19 cellular contexts compared by ENCODE assay signal in the genomic region with DNA sequence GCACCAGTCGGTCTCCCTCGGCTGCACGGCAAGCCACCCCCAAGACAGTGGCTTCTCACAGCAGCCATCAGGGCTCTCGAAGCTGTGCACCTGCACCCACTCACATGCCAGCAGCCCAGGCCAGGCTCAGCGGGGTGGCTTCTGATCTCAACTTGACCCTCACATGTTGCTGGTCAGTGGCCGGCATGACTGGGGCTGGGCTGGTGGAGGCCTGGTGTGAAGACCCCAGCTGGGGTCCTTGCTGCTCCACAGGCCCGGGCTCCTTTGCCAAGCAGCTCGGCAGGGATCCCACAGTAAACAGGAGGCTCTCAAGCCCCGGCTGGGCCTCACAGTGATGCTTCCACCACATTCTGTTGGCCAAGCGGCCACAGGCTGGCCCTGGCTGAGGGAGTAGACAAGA.
DNase-seq lines count a peak whose midpoint lies in the region; ATAC-seq and TF ChIP-seq lines count a peak whose summit lies in the region.
"Had no signal": no experiment of that assay in that cellular context is flagged by ENCODE, and none has a peak within 500 bp of the region (broad histone marks: within the 10 kb centered on the region; RNA-seq: fewer than 3 reads in every experiment).

No MANE protein-coding gene starts in this region.

- H3K4me1 ChIP-seq in osteoblast (ENCODE audit: insufficient read depth, low read length) (no peaks in the 10 kb centered on the region), upper lobe of right lung (no peaks in the 10 kb centered on the region)
- H3K4me1 ChIP-seq: BLaER1 had no signal

- no peak for ATAC-seq in upper lobe of right lung

- H3K4me2 ChIP-seq in osteoblast (ENCODE audit: insufficient read depth, low read length) = no peak overlapping the region
- H3K4me2 ChIP-seq: BLaER1, KMS-11, PC-9 had no signal

- CTCF ChIA-PET in activated naive CD4-positive, alpha-beta T cell treated with anti-CD3 and anti-CD28 coated beads, Interleukin-2, amount 10 ng/mL, durations not matched to agents 7 days and 5 days (lab: Charles Lee) = no interaction called here

- H3K4me3 ChIP-seq in coronary artery (no peak overlapping the region), osteoblast (ENCODE audit: insufficient read depth, low read length) (no peak overlapping the region), upper lobe of right lung (no peak overlapping the region)
- H3K4me3 ChIP-seq: BLaER1, PC-9, SK-N-MC had no signal

- no peaks in the 10 kb centered on the region for H3K4me1 Mint-ChIP-seq in activated naive CD4-positive, alpha-beta T cell treated with anti-CD3 and anti-CD28 coated beads, Interleukin-2, amount 10 ng/mL, durations not matched to agents 7 days and 5 days
- H3K4me1 Mint-ChIP-seq: CD4-positive, CD25-positive, alpha-beta regulatory T cell; IgD-negative memory B cell had no signal

- H3K9me3 ChIP-seq in osteoblast (ENCODE audit: low read depth, low read length) (no peaks in the 10 kb centered on the region), upper lobe of right lung (peaks cover 15% of the 10 kb centered on the region)

- H4K20me1 ChIP-seq in osteoblast (ENCODE audit: insufficient read depth, low read length) = no peaks in the 10 kb centered on the region
- H4K20me1 ChIP-seq: BLaER1 had no signal

- no peak for TF ChIP-seq CTCF in coronary artery (IDR thresholded peaks at IDR 0.05)
- no peak for TF ChIP-seq CTCF in osteoblast (IDR thresholded peaks at IDR 0.05; ENCODE audit: extremely low read depth, low read depth, low read length)
- TF ChIP-seq CTCF in upper lobe of right lung (IDR thresholded peaks at IDR 0.05) = no peak

- H3K27me3 ChIP-seq in osteoblast (ENCODE audit: insufficient read depth, low read length) = no peaks in the 10 kb centered on the region
- peaks cover 17% of the 10 kb centered on the region for H3K27me3 ChIP-seq in upper lobe of right lung

- H3K9me3 Mint-ChIP-seq in activated naive CD4-positive, alpha-beta T cell treated with anti-CD3 and anti-CD28 coated beads, Interleukin-2, amount 10 ng/mL, durations not matched to agents 7 days and 5 days = peaks cover 26% of the 10 kb centered on the region

- H3K27me3 Mint-ChIP-seq in activated naive CD4-positive, alpha-beta T cell treated with anti-CD3 and anti-CD28 coated beads, Interleukin-2, amount 10 ng/mL, durations not matched to agents 7 days and 5 days = peaks cover 36% of the 10 kb centered on the region

- H3K36me3 ChIP-seq in osteoblast (ENCODE audit: insufficient read depth, low read length) (no peaks in the 10 kb centered on the region), upper lobe of right lung (no peaks in the 10 kb centered on the region)
- H3K36me3 ChIP-seq: BLaER1 had no signal

- H3K79me2 ChIP-seq in osteoblast (ENCODE audit: insufficient read depth, low read length) = no peaks in the 10 kb centered on the region

- in situ Hi-C loops in G401 (cut with HindIII; ENCODE audit: low sequenced_read_pairs) = no loop called here

- H3K4me3 Mint-ChIP-seq in activated naive CD4-positive, alpha-beta T cell treated with anti-CD3 and anti-CD28 coated beads, Interleukin-2, amount 10 ng/mL, durations not matched to agents 7 days and 5 days = no peak overlapping the region
- H3K4me3 Mint-ChIP-seq: CD4-positive, CD25-positive, alpha-beta regulatory T cell; IgD-negative memory B cell had no signal

- no peak overlapping the region for H3K27ac Mint-ChIP-seq in activated naive CD4-positive, alpha-beta T cell treated with anti-CD3 and anti-CD28 coated beads, Interleukin-2, amount 10 ng/mL, durations not matched to agents 7 days and 5 days
- H3K27ac Mint-ChIP-seq: CD4-positive, CD25-positive, alpha-beta regulatory T cell had no signal

- no peak overlapping the region for H2AFZ ChIP-seq in osteoblast (ENCODE audit: low read length)
- H2AFZ ChIP-seq: PC-9 had no signal

- peak; percentile 60 for DNase-seq in activated effector memory CD4-positive, alpha-beta T cell treated with anti-CD3 and anti-CD28 coated beads, Interleukin-2, amount 50 U/mL, for 16 hours
- DNase-seq in activated effector memory CD4-positive, alpha-beta T cell treated with Interleukin-2 at 50 U/mL for 16 hours = no peak
- peak; percentile 52 for DNase-seq in coronary artery (ENCODE audit: low spot score)
- DNase-seq in osteoblast (ENCODE audit: insufficient read length, low spot score, missing footprints) = peak; percentile 56
- no peak for DNase-seq in activated naive CD4-positive, alpha-beta T cell treated with anti-CD3 and anti-CD28 coated beads, Interleukin-2, amount 10 ng/mL, durations not matched to agents 7 days and 5 days
- DNase-seq in upper lobe of right lung = no peak
- no peak for DNase-seq in G401 (ENCODE audit: low spot score)
- DNase-seq: CD4-positive, CD25-positive, alpha-beta regulatory T cell; MM.1S; NCI-H1694 treated with DMSO at 0.1 percent for 48 hours; NCI-H2081; NCI-H2227 treated with DMSO at 0.1 percent for 48 hours; NCI-H526 treated with DMSO at 0.1 percent for 48 hours; PC-9; SHP77 had no signal

- H3K36me3 Mint-ChIP-seq in activated naive CD4-positive, alpha-beta T cell treated with anti-CD3 and anti-CD28 coated beads, Interleukin-2, amount 10 ng/mL, durations not matched to agents 7 days and 5 days = no peaks in the 10 kb centered on the region
- H3K36me3 Mint-ChIP-seq: CD4-positive, CD25-positive, alpha-beta regulatory T cell had no signal

- intact Hi-C loops in upper lobe of right lung (cut with DNase I) = no loop called here

- H3K27ac ChIP-seq in coronary artery (no peak overlapping the region), osteoblast (ENCODE audit: low read depth, low read length) (no peak overlapping the region), upper lobe of right lung (no peak overlapping the region)
- H3K27ac ChIP-seq: BLaER1, KMS-11, PC-9, SK-N-MC had no signal

Comparison
In these comparisons a context has a peak if more than half of its experiments do, and no peak if none do; other contexts are left out.
1. DNase-seq: peak in activated effector memory CD4-positive, alpha-beta T cell treated with anti-CD3 and anti-CD28 coated beads, Interleukin-2, amount 50 U/mL, for 16 hours (single experiment), coronary artery (single experiment) and osteoblast (single experiment); none in activated effector memory CD4-positive, alpha-beta T cell treated with Interleukin-2 at 50 U/mL for 16 hours (single experiment), activated naive CD4-positive, alpha-beta T cell treated with anti-CD3 and anti-CD28 coated beads, Interleukin-2, amount 10 ng/mL, durations not matched to agents 7 days and 5 days (single experiment), upper lobe of right lung (single experiment) and G401 (single experiment).